In the genomic region with DNA sequence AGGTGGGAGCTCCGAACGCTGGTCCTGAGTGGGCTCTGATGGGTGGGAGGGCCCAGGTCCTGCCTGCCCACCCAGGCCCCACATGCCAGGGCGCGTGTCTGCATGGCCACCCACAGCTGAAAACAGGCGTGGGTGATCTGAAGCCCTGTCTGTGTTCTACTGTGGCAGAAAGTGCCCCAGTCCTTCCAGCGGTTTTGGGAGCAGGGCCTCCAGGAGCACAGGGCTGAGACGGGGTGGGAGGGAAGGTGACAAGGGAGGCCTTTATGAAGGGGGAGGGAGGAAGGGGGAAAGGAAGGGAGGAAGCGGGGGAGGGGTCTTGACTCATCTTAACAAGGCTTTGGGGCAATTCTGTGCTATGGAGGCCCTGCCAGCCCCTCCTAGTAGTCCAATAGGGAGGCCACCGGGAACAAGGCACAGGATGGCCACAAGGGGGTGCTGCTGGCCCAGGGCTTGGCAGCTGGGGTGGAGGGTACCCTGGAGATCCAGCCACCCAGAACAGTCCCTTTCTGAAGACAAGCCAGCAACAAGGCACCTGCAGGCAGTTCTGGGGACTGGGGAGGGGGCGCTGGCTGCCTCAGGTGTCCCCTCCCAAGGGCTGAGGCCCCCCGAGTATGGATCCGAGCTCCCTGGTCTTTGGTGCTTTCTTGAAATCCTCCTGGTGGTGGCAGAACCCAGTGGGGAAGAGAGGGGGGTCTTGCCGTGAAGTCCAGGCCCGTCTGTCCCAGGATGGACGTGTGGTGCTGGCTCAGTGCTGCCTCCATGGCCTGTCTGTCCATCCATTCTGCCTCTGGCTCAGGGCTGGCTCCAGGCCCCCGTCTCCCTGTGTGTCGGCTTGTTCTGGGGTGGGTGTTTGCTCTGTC, we compare ENCODE assay signal across 9 cellular contexts. TPM values are rescaled to one million over a fixed set of nuclear protein-coding genes. Genes with fewer than 3 reads are reported as not detected.
DNase-seq lines count a peak whose midpoint lies in the region; ATAC-seq, FAIRE-seq and TF ChIP-seq lines count a peak whose summit lies in the region.
"Had no signal": no experiment of that assay in that cellular context is flagged by ENCODE, and none has a peak within 500 bp of the region (broad histone marks: within the 10 kb centered on the region; RNA-seq: fewer than 3 reads in every experiment).

No MANE protein-coding gene starts in this region.

- peak; percentile 82 for DNase-seq in DMS53 (lab: John Stamatoyannopoulos, UW)
- DNase-seq in Karpas-422 = peak; percentile 92
- DNase-seq in SJCRH30 = peak; percentile 87 to 93
- peak; percentile 91 for DNase-seq in activated effector memory CD4-positive, alpha-beta T cell treated with anti-CD3 and anti-CD28 coated beads, Interleukin-2, amount 50 U/mL, for 16 hours
- DNase-seq in frontal cortex (ENCODE audit: low spot score in 2 of 2) = peak; percentile 80 to 91
- DNase-seq in osteocyte (ENCODE audit: extremely low spot score, unreplicated experiment) = peak; percentile 92
- peak; percentile 62 to 85 for DNase-seq in tibial artery

- no peak overlapping the region for H3K27ac Mint-ChIP-seq in osteocyte (ENCODE audit: unreplicated experiment)

- peak; percentile 91 for TF ChIP-seq CTCF in osteocyte (IDR thresholded peaks at IDR 0.05)
- TF ChIP-seq CTCF in tibial artery (IDR thresholded peaks at IDR 0.05) = peak; percentile 83 to 89

- no peak overlapping the region for H2AFZ ChIP-seq in Karpas-422 (ENCODE audit: low read length)

- H3K36me3 ChIP-seq in Karpas-422 (ENCODE audit: insufficient read depth, low read length) = no peaks in the 10 kb centered on the region
- H3K36me3 ChIP-seq in SJCRH30 = no peaks in the 10 kb centered on the region
- H3K36me3 ChIP-seq in tibial artery = peaks cover 0 to 21% (median 15%) of the 10 kb centered on the region in 3 donors

- peaks cover 3% of the 10 kb centered on the region for H3K4me1 ChIP-seq in Karpas-422 (ENCODE audit: low read length)
- H3K4me1 ChIP-seq in SJCRH30 = peaks cover 11% of the 10 kb centered on the region
- H3K4me1 ChIP-seq in tibial artery = peaks cover 0 to 12% (median 0%) of the 10 kb centered on the region in 4 donors

- no peak overlapping the region for H3K27ac ChIP-seq in Karpas-422 (ENCODE audit: low read length)
- peak overlapping the region; percentile 64 for H3K27ac ChIP-seq in SJCRH30
- peak overlapping the region in 1 of 2 donors; percentile 16 for H3K27ac ChIP-seq in tibial artery

- no peaks in the 10 kb centered on the region for H3K79me2 ChIP-seq in Karpas-422 (ENCODE audit: low read length)

- H3K4me2 ChIP-seq in Karpas-422 (ENCODE audit: low read depth, low read length, poor library complexity, severe bottlenecking) = no peak overlapping the region

- H3K27me3 Mint-ChIP-seq in osteocyte (ENCODE audit: unreplicated experiment) = no peaks in the 10 kb centered on the region

- H3K4me3 Mint-ChIP-seq in osteocyte (ENCODE audit: unreplicated experiment) = no peak overlapping the region

- no peak for ATAC-seq in HG03280 (IDR thresholded peaks at IDR 0.05; ENCODE audit: unreplicated experiment)

- H3K9ac ChIP-seq in Karpas-422 (ENCODE audit: low read length) = no peak overlapping the region

- H3K27me3 ChIP-seq in Karpas-422 (ENCODE audit: low read length) (no peaks in the 10 kb centered on the region), SJCRH30 (no peaks in the 10 kb centered on the region), tibial artery (no peaks in the 10 kb centered on the region)

- H3K9me3 ChIP-seq in Karpas-422 (ENCODE audit: low read length) (no peaks in the 10 kb centered on the region), SJCRH30 (replicated peaks) (no peaks in the 10 kb centered on the region), tibial artery (no peaks in the 10 kb centered on the region)

- FAIRE-seq in frontal cortex (lab: Jason Lieb, UNC) = no peak
- FAIRE-seq: TTC549 had no signal

- peaks cover 23% of the 10 kb centered on the region for H3K4me1 Mint-ChIP-seq in osteocyte (ENCODE audit: unreplicated experiment)

- intact Hi-C loops in tibial artery (cut with DNase I; ENCODE audit: low total_unique reads) = loop anchor here (2.0 kb wide), 3 partner anchors 49 to 211 kb away; no protein-coding TSS in a partner anchor

- no peaks in the 10 kb centered on the region for H3K9me2 ChIP-seq in Karpas-422 (replicated peaks; ENCODE audit: insufficient read depth, low read length)

- no peaks in the 10 kb centered on the region for H3K9me3 Mint-ChIP-seq in osteocyte (ENCODE audit: unreplicated experiment)

- H3K36me3 Mint-ChIP-seq in osteocyte (ENCODE audit: unreplicated experiment) = peaks cover 23% of the 10 kb centered on the region

- no peaks in the 10 kb centered on the region for H4K20me1 ChIP-seq in Karpas-422 (ENCODE audit: insufficient read depth, low read depth, low read length)

- H3K4me3 ChIP-seq in Karpas-422 (ENCODE audit: low read length) (no peak overlapping the region), SJCRH30 (peak overlapping the region; percentile 23), tibial artery (no peak overlapping the region)

RNA-seq across cellular contexts. Expression of a gene that starts 6.3 kb away (rescaled TPM):
- total RNA-seq in Karpas-422 (2014; rRNA removed; shearing (Covaris generic); ENCODE audit: low replicate concordance) = 39.5 and 70.4 TPM in 2 replicates
- 40.5 and 42.1 TPM in 2 replicates for total RNA-seq in SJCRH30 (2014; rRNA removed; shearing (Covaris generic))
- total RNA-seq in frontal cortex (35.5 TPM), osteocyte (117 and 118 TPM in 2 replicates)

RNA-seq across cellular contexts. Expression of a gene that starts 19.7 kb away (rescaled TPM):
- total RNA-seq in Karpas-422 (2014; rRNA removed; shearing (Covaris generic); ENCODE audit: low replicate concordance) = not detected in 2 replicates
- total RNA-seq in SJCRH30 (2014; rRNA removed; shearing (Covaris generic)) = 0.53 and 0.77 TPM in 2 replicates
- 1.6 TPM for total RNA-seq in frontal cortex
- 44.2 and 49.2 TPM in 2 replicates for total RNA-seq in osteocyte

RNA-seq across cellular contexts. Expression of a gene that starts 52.5 kb away (rescaled TPM):
- total RNA-seq in Karpas-422 (2014; rRNA removed; shearing (Covaris generic); ENCODE audit: low replicate concordance) = 1.7 and 1.9 TPM in 2 replicates
- total RNA-seq in SJCRH30 (2014; rRNA removed; shearing (Covaris generic)) = 0.05 and 0.26 TPM in 2 replicates
- 1.6 TPM for total RNA-seq in frontal cortex
- 0.81 and 2.0 TPM in 2 replicates for total RNA-seq in osteocyte

Comparison
In these comparisons a context has a peak if more than half of its experiments do, and no peak if none do; other contexts are left out.
1. RNA of a gene that starts 19.7 kb away (total RNA-seq): 44.2 to 49.2 TPM in osteocyte; 1.6 TPM in frontal cortex (single experiment), 0.53 to 0.77 TPM in SJCRH30 and not detected in Karpas-422; every median in the first group is over 10 times any median in the second.
2. Peak in every context shown above with its lines, with median percentiles within 50 percentile points of each other: DNase-seq.